ENCODE assay signal across 22 cellular contexts in the genomic region with DNA sequence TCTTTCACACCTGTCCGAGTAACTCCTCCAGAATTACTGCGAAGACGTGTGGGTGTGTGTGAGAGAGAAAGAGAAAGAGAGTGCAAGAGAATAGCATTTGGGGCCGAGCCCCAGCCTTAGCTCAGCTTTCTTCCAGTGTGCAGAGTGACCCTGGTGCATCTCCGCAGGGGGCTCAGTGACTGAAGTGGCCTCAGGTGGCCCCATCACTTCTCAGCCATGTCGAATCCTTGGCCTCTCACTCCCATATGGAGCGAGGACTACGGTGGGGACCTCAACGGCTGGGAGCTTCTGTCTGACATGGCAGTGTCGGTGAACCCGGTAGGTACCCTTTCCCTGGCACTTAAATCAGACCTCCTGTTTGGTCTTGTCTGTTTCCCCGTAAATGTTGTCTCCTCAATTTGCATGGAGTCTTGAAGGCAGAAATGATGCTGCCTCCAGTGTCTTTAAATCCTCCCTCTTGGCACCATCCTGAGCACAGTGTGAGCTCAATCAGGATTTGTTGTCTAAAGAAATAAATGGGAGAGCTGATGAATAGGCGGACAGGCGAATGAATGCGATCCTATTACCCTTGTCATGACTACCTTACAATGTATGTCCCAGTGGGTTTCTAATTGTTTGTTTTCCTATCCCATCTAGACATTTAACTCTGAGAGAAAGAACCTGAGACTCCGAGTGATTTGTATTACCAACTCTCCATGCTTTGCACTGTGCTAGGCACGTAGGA.
DNase-seq lines count a peak whose midpoint lies in the region; ATAC-seq and TF ChIP-seq lines count a peak whose summit lies in the region.
"Had no signal": no experiment of that assay in that cellular context is flagged by ENCODE, and none has a peak within 500 bp of the region (broad histone marks: within the 10 kb centered on the region; RNA-seq: fewer than 3 reads in every experiment).

No MANE protein-coding gene starts in this region.

- H3K4me1 ChIP-seq in GM23338 (ENCODE audit: insufficient read depth) (no peaks in the 10 kb centered on the region), iPS-20b (ENCODE audit: insufficient read depth, low read length) (peaks cover 4% of the 10 kb centered on the region), aorta (ENCODE audit: control insufficient read depth in 1 of 2, insufficient read depth in 2 of 2, low read length in 2 of 2) (no peaks in the 10 kb centered on the region)
- H3K4me1 ChIP-seq: A549; BLaER1 treated with 17β-estradiol and CSF1 and Interleukin-3, amounts not matched to agents 10 nM and 100 nM had no signal

- H3K36me3 ChIP-seq in GM23338 (ENCODE audit: insufficient read depth) (no peaks in the 10 kb centered on the region), iPS-20b (ENCODE audit: insufficient read depth, low read depth, low read length) (no peaks in the 10 kb centered on the region), aorta (ENCODE audit: control insufficient read depth in 1 of 2, insufficient read depth in 2 of 2, low read length in 1 of 2) (no peaks in the 10 kb centered on the region)

- no peaks in the 10 kb centered on the region for H3K9me2 ChIP-seq in GM23338 (ENCODE audit: insufficient read depth)
- H3K9me2 ChIP-seq: SK-N-SH had no signal

- 76 to 83% methylated on average over 17 of the region's 17 CpGs for WGBS in aorta, 2 donors

- H3K9me3 Mint-ChIP-seq in GM23338, result no peaks in the 10 kb centered on the region
- H3K9me3 Mint-ChIP-seq: CD4-positive, alpha-beta T cell had no signal

- H3K4me3 ChIP-seq in GM23338, result no peak overlapping the region
- peak overlapping the region; percentile 40; the same call in 1 of the 2 replicates for H3K4me3 ChIP-seq in iPS-20b (ENCODE audit: low read length)
- H3K4me3 ChIP-seq in aorta (ENCODE audit: low read length in 2 of 2), result no peak overlapping the region
- no peak overlapping the region for H3K4me3 ChIP-seq in foreskin fibroblast (ENCODE audit: low read depth in 1 of 2, low read length in 2 of 2)
- H3K4me3 ChIP-seq: A549; BLaER1 treated with 17β-estradiol and CSF1 and Interleukin-3, amounts not matched to agents 10 nM and 100 nM had no signal

- no peak overlapping the region for H3K4me2 ChIP-seq in GM23338
- H3K4me2 ChIP-seq: A549; BLaER1 treated with 17β-estradiol and CSF1 and Interleukin-3, amounts not matched to agents 10 nM and 100 nM; SK-N-SH had no signal

- no peak overlapping the region for H2AFZ ChIP-seq in GM23338

- H3K27ac ChIP-seq in GM23338 (ENCODE audit: low read depth) (no peak overlapping the region), iPS-20b (ENCODE audit: low read length) (no peak overlapping the region), aorta (ENCODE audit: low read depth in 1 of 2, low read length in 2 of 2) (no peak overlapping the region)
- H3K27ac ChIP-seq: A549; BLaER1 treated with 17β-estradiol and CSF1 and Interleukin-3, amounts not matched to agents 10 nM and 100 nM had no signal

- no peaks in the 10 kb centered on the region for H3K27me3 Mint-ChIP-seq in GM23338 (ENCODE audit: insufficient read depth, low read depth, poor library complexity)
- H3K27me3 Mint-ChIP-seq: CD4-positive, alpha-beta T cell; T-helper 17 cell had no signal

- H3K27me3 ChIP-seq in GM23338 (ENCODE audit: insufficient read depth) (no peaks in the 10 kb centered on the region), iPS-20b (ENCODE audit: insufficient read depth, low read length) (peaks cover 18% of the 10 kb centered on the region; the same call in 1 of the 2 replicates), aorta (ENCODE audit: control insufficient read depth in 1 of 2, insufficient read depth in 2 of 2, low read length in 1 of 2) (no peaks in the 10 kb centered on the region)
- H3K27me3 ChIP-seq: BLaER1 treated with 17β-estradiol and CSF1 and Interleukin-3, amounts not matched to agents 10 nM and 100 nM had no signal

- no peak overlapping the region for H3K9ac ChIP-seq in iPS-20b (ENCODE audit: low read depth, low read length)
- H3K9ac ChIP-seq: BLaER1 treated with 17β-estradiol and CSF1 and Interleukin-3, amounts not matched to agents 10 nM and 100 nM; SK-N-SH had no signal

- H3K4me1 Mint-ChIP-seq in GM23338, result peaks cover 25% of the 10 kb centered on the region; the same call in 2 of the 3 replicates
- H3K4me1 Mint-ChIP-seq: T-helper 17 cell had no signal

- no peaks in the 10 kb centered on the region for H3K36me3 Mint-ChIP-seq in GM23338 (ENCODE audit: low read depth)

- TF ChIP-seq CTCF in GM23338 (conservative IDR thresholded peaks at IDR 0.05; ENCODE audit: low read depth in 2 of 2), result no peak
- no peak for TF ChIP-seq CTCF in foreskin fibroblast (IDR thresholded peaks at IDR 0.05; ENCODE audit: low read depth, low read length)

- H3F3A ChIP-seq in GM23338 (replicated peaks; ENCODE audit: low read depth), result no peaks in the 10 kb centered on the region

- H3K27ac Mint-ChIP-seq in GM23338, result no peak overlapping the region; the same call in 1 of the 2 replicates
- H3K27ac Mint-ChIP-seq: CD4-positive, alpha-beta T cell; T-helper 17 cell had no signal

- peak; percentile 82 for ATAC-seq in GM23338
- ATAC-seq in aorta (ENCODE audit: low FRiP score), result no peak
- ATAC-seq: A549, HepG2, PC-3, T-helper 17 cell had no signal

- H3K79me2 ChIP-seq in GM23338 (replicated peaks; ENCODE audit: insufficient read depth), result no peaks in the 10 kb centered on the region

- no peaks in the 10 kb centered on the region for H4K20me1 ChIP-seq in GM23338 (replicated peaks; ENCODE audit: insufficient read depth)

- DNase-seq in GM23338 (ENCODE audit: low spot score) (no peak), NCI-H1436 (lab: John Stamatoyannopoulos, UW) (peak; percentile 69), NCI-H774 (lab: John Stamatoyannopoulos, UW) (peak; percentile 6), aorta (no peak), GDM1 (lab: John Stamatoyannopoulos, UW) (no peak), mucosa of gallbladder (ENCODE audit: low spot score) (no peak), foreskin fibroblast (no peak)
- DNase-seq: AML-193; CD4-positive, alpha-beta T cell; Karpas-422; NCI-H1092 treated with DMSO at 0.1 percent for 48 hours; NCI-H1694; NCI-H446 treated with DMSO at 0.1 percent for 48 hours; NCI-H526; PC-3; SK-N-SH; SW 1271; T-helper 17 cell had no signal

- intact Hi-C loops in aorta (cut with DNase I), result no loop called here

- H3K9me3 ChIP-seq in iPS-20b (ENCODE audit: insufficient read depth, low read depth, low read length) (no peaks in the 10 kb centered on the region), aorta (ENCODE audit: control insufficient read depth, low read length) (no peaks in the 10 kb centered on the region)
- H3K9me3 ChIP-seq: A549; BLaER1 treated with 17β-estradiol and CSF1 and Interleukin-3, amounts not matched to agents 10 nM and 100 nM; SK-N-SH had no signal

- no peak overlapping the region for H3K4me3 Mint-ChIP-seq in GM23338
- H3K4me3 Mint-ChIP-seq: CD4-positive, alpha-beta T cell; T-helper 17 cell had no signal

TF ChIP-seq in GM23338, 12 proteins besides CTCF, POLR2A, EP300 and RAD21 (continues in another document):
- no peak for TF ChIP-seq STAT1 (IDR thresholded peaks at IDR 0.05; ENCODE audit: unreplicated experiment)
- no peak for TF ChIP-seq POLR2AphosphoS5 (IDR thresholded peaks at IDR 0.05; ENCODE audit: low read depth)
- TF ChIP-seq, protein P1, sequence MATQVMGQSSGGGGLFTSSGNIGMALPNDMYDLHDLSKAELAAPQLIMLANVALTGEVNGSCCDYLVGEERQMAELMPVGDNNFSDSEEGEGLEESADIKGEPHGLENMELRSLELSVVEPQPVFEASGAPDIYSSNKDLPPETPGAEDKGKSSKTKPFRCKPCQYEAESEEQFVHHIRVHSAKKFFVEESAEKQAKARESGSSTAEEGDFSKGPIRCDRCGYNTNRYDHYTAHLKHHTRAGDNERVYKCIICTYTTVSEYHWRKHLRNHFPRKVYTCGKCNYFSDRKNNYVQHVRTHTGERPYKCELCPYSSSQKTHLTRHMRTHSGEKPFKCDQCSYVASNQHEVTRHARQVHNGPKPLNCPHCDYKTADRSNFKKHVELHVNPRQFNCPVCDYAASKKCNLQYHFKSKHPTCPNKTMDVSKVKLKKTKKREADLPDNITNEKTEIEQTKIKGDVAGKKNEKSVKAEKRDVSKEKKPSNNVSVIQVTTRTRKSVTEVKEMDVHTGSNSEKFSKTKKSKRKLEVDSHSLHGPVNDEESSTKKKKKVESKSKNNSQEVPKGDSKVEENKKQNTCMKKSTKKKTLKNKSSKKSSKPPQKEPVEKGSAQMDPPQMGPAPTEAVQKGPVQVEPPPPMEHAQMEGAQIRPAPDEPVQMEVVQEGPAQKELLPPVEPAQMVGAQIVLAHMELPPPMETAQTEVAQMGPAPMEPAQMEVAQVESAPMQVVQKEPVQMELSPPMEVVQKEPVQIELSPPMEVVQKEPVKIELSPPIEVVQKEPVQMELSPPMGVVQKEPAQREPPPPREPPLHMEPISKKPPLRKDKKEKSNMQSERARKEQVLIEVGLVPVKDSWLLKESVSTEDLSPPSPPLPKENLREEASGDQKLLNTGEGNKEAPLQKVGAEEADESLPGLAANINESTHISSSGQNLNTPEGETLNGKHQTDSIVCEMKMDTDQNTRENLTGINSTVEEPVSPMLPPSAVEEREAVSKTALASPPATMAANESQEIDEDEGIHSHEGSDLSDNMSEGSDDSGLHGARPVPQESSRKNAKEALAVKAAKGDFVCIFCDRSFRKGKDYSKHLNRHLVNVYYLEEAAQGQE (IDR thresholded peaks at IDR 0.05; ENCODE audit: unreplicated experiment), result no peak
- TF ChIP-seq ETS1 (IDR thresholded peaks at IDR 0.05), result no peak
- TF ChIP-seq NANOG (IDR thresholded peaks at IDR 0.05; ENCODE audit: borderline replicate concordance), result no peak
- no peak for TF ChIP-seq EZH2phosphoT487 (IDR thresholded peaks at IDR 0.05; ENCODE audit: unreplicated experiment)
- no peak for TF ChIP-seq CREB1 (CRISPR knock-in tag; IDR thresholded peaks at IDR 0.05; ENCODE audit: low read depth)
- TF ChIP-seq ZNF114 (CRISPR knock-in tag; IDR thresholded peaks at IDR 0.05), result no peak
- TF ChIP-seq JUNB (IDR thresholded peaks at IDR 0.05; ENCODE audit: unreplicated experiment), result no peak
- TF ChIP-seq ZNF331 (CRISPR knock-in tag; IDR thresholded peaks at IDR 0.05; ENCODE audit: low read depth), result no peak

Comparison
In these comparisons a context has a peak if more than half of its experiments do, and no peak if none do; other contexts are left out.
1. DNase-seq: peak in NCI-H1436 (single experiment) and NCI-H774 (single experiment); none in GM23338 (single experiment), aorta (0 of 2), GDM1 (single experiment), mucosa of gallbladder (single experiment) and foreskin fibroblast (0 of 2).